ENCODE assay signal across 8 cellular contexts in the genomic region with DNA sequence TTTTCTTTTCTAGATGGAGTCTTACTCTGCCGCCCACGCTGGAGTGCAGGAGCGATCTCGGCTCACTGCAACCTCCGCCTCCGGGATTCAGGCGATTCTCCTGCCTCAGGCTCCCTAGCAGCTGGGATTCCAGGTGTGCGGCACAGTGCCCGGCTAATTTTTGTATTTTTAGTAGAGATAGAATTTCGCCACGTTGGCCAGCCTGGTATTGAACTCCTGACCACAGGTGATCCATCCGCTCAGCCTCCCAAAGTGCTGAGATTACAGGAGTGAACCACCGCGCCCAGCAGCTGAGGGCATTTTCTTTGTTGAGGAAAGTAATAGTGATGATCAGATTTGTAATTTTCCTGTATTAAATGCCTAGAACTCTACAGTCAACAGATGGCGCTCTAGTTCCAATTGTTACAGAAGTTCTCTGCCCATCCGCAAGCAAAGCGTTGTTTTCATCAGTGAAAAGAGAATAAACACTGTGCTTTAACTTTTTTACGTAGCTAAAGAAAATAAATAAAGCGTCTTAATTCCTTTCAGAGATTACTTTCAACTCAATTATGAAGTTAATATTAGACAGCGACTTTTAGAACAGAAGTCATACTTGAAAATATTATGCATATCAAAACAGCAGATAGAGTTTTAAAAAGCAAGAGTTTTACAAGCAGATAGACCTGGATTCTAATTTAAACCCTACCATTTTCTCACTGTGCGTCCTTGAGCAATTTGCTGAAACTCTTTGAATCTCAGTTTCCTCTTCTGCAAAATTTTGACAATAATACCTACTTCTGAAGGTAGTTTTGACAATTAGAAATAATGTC.
DNase-seq lines count a peak whose midpoint lies in the region; ATAC-seq and TF ChIP-seq lines count a peak whose summit lies in the region.

No MANE protein-coding gene starts in this region.

- no peaks in the 10 kb centered on the region for H3K36me3 ChIP-seq in BE2C
- no peaks in the 10 kb centered on the region for H3K36me3 ChIP-seq in NT2/D1 (ENCODE audit: insufficient read depth, insufficient read length, low read length)

- peak; percentile 78 for TF ChIP-seq CTCF in BE2C (IDR thresholded peaks at IDR 0.05; ENCODE audit: low read depth, low read length)
- peak; percentile 73 for TF ChIP-seq CTCF in astrocyte of the spinal cord (IDR thresholded peaks at IDR 0.05; ENCODE audit: low read depth, low read length)

- peak overlapping the region; percentile 50 for H3K4me3 ChIP-seq in BE2C (ENCODE audit: low read depth, low read length)
- no peak overlapping the region for H3K4me3 ChIP-seq in NT2/D1 (ENCODE audit: insufficient read length, low read depth)
- peak overlapping the region; percentile 36 for H3K4me3 ChIP-seq in astrocyte of the spinal cord (ENCODE audit: low read depth, low read length)

- H3K4me1 ChIP-seq in BE2C: peaks cover 3% of the 10 kb centered on the region
- no peaks in the 10 kb centered on the region for H3K4me1 ChIP-seq in NT2/D1 (ENCODE audit: insufficient read depth, insufficient read length)

- ATAC-seq in GM18517 (IDR thresholded peaks at IDR 0.05; ENCODE audit: unreplicated experiment): peak; percentile 66
- peak; percentile 66 for ATAC-seq in sciatic nerve
- ATAC-seq in HG03521 (IDR thresholded peaks at IDR 0.05; ENCODE audit: unreplicated experiment): no peak

- in situ Hi-C loops in KBM-7 (cut with MboI; ENCODE audit: low pct_unique_long_range_greater_than_20kb, low sequenced_read_pairs) (no loop called here), astrocyte of the spinal cord (cut with HindIII; ENCODE audit: low sequenced_read_pairs) (no loop called here)

- DNase-seq in BE2C (peak; percentile 63), KBM-7 (peak; percentile 75), NT2/D1 (ENCODE audit: low read depth, low spot score) (peak; percentile 54), astrocyte of the spinal cord (ENCODE audit: low read depth, low spot score) (peak; percentile 78), iPS DF 19.7 (ENCODE audit: low read depth, low spot score) (peak; percentile 9), sciatic nerve (ENCODE audit: low spot score) (peak; percentile 54)

- H3K9ac ChIP-seq in NT2/D1 (ENCODE audit: insufficient read length, low read depth): no peak overlapping the region

- H3K27me3 ChIP-seq in BE2C (peaks cover 24% of the 10 kb centered on the region), NT2/D1 (ENCODE audit: insufficient read depth, insufficient read length) (peaks cover 3% of the 10 kb centered on the region)

- intact Hi-C loops in sciatic nerve (cut with DNase I): loop anchor here (10.0 kb wide), 1 partner anchor 508 kb away; the partner anchor contains the start of genes GALNT4 and POC1B

- no peaks in the 10 kb centered on the region for H3K9me3 ChIP-seq in BE2C
- no peaks in the 10 kb centered on the region for H3K9me3 ChIP-seq in NT2/D1 (ENCODE audit: insufficient read depth, low read length)

Comparison
In these comparisons a context has a peak if more than half of its experiments do, and no peak if none do; other contexts are left out.
1. DNase-seq: peak in every context shown above with its lines; median percentile 78 in astrocyte of the spinal cord; 75 in KBM-7; 63 in BE2C; 54 in NT2/D1; 54 in sciatic nerve; 9 in iPS DF 19.7.